Comparison of ENCODE assay signal across 11 cellular contexts in the genomic region with DNA sequence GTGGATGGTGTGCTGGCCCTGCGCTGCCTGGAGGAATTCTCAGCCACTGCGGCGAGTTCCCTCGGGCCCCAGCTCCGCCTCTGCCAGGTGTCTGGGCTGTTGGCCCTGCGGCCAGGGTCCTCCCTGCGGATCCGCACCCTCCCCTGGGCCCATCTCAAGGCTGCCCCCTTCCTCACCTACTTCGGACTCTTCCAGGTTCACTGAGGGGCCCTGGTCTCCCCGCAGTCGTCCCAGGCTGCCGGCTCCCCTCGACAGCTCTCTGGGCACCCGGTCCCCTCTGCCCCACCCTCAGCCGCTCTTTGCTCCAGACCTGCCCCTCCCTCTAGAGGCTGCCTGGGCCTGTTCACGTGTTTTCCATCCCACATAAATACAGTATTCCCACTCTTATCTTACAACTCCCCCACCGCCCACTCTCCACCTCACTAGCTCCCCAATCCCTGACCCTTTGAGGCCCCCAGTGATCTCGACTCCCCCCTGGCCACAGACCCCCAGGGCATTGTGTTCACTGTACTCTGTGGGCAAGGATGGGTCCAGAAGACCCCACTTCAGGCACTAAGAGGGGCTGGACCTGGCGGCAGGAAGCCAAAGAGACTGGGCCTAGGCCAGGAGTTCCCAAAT. TPM values are rescaled to one million over a fixed set of nuclear protein-coding genes. Genes with fewer than 3 reads are reported as not detected.
DNase-seq lines count a peak whose midpoint lies in the region; ATAC-seq, FAIRE-seq and TF ChIP-seq lines count a peak whose summit lies in the region.
"Had no signal": no experiment of that assay in that cellular context is flagged by ENCODE, and none has a peak within 500 bp of the region (broad histone marks: within the 10 kb centered on the region; RNA-seq: fewer than 3 reads in every experiment).

No MANE protein-coding gene starts in this region.

- peaks cover 78% of the 10 kb centered on the region for H3K4me1 Mint-ChIP-seq in stimulated activated memory B cell treated with anti-CD40 and anti-IgM and Interleukin-4, amounts not matched to agents 10 μg/mL and 1 μg/mL and 100 μg/mL, for 72 hours

- peak overlapping the region; percentile 31; the same call in 1 of the 2 replicates for H3K9ac ChIP-seq in HepG2 (ENCODE audit: insufficient read depth, low read depth, low read length)

- no peak for TF ChIP-seq RAD21 in HepG2 (CRISPR knock-in tag; IDR thresholded peaks at IDR 0.05)

- in situ Hi-C loops in HepG2 (cut with HindIII; ENCODE audit: extremely low pct_ligation_motif_present, low pct_unique_long_range_greater_than_20kb) = loop anchor here (5.0 kb wide), 1 partner anchor 45 kb away; no protein-coding TSS in a partner anchor

- no TSS peak for BruUV-seq in HepG2 (replicated peaks; lab: Mats Ljungman, UMichigan)

- no peaks in the 10 kb centered on the region for H4K20me1 ChIP-seq in HepG2 (ENCODE audit: insufficient read depth, low read length)

- no peaks in the 10 kb centered on the region for H3K27me3 Mint-ChIP-seq in stimulated activated memory B cell treated with anti-CD40 and anti-IgM and Interleukin-4, amounts not matched to agents 10 μg/mL and 1 μg/mL and 100 μg/mL, for 72 hours

- H3K9me3 ChIP-seq in body of pancreas (no peaks in the 10 kb centered on the region), HepG2 (ENCODE audit: low read length) (no peaks in the 10 kb centered on the region), WERI-Rb-1 (ENCODE audit: severe bottlenecking) (no peaks in the 10 kb centered on the region)

- intact Hi-C loops in body of pancreas (cut with DNase I) (no loop called here), HepG2 (cut with micrococcal nuclease; ENCODE audit: unreplicated experiment) (no loop called here)

- peaks cover 38% of the 10 kb centered on the region for H3K4me1 ChIP-seq in body of pancreas
- peaks cover 52% of the 10 kb centered on the region for H3K4me1 ChIP-seq in HepG2 (ENCODE audit: insufficient read depth, low read length)

- H3K36me3 ChIP-seq in H7 (replicated peaks; ENCODE audit: control insufficient read depth, insufficient read depth, low read length) = no peaks in the 10 kb centered on the region
- no peaks in the 10 kb centered on the region for H3K36me3 ChIP-seq in body of pancreas (replicated peaks in 1 of 2; ENCODE audit: insufficient read depth in 1 of 2, low read depth in 2 of 2)
- H3K36me3 ChIP-seq in HepG2 (replicated peaks in 1 of 2; ENCODE audit: control insufficient read depth in 1 of 2, insufficient read depth in 2 of 2, low read length in 2 of 2) = no peaks in the 10 kb centered on the region
- peaks cover 6% of the 10 kb centered on the region; the same call in 1 of the 2 replicates for H3K36me3 ChIP-seq in WERI-Rb-1
- H3K36me3 ChIP-seq: cardiac muscle cell had no signal

- FAIRE-seq in HepG2 (lab: Jason Lieb, UNC) (no peak), frontal cortex (lab: Jason Lieb, UNC) (no peak)

- H2AFZ ChIP-seq in HepG2 (ENCODE audit: low read length) = no peak overlapping the region

- peak overlapping the region; percentile 92 to 99 (median 98) for H3K27ac ChIP-seq in body of pancreas
- H3K27ac ChIP-seq in HepG2 (ENCODE audit: extremely low read length, insufficient read depth, low read length) = no peak overlapping the region
- H3K27ac ChIP-seq in WERI-Rb-1 = no peak overlapping the region

- TF ChIP-seq CTCF in body of pancreas (IDR thresholded peaks at IDR 0.05) (no peak), HepG2 (CRISPR knock-in tag; IDR thresholded peaks at IDR 0.05) (peak; percentile 56), WERI-Rb-1 (IDR thresholded peaks at IDR 0.05; ENCODE audit: low read depth, low read length) (no peak)

- 64 to 67% methylated on average over 11 to 19 of the region's 19 CpGs for WGBS in body of pancreas, 2 donors
- WGBS in HepG2 (ENCODE audit: low lambda C conversion rate) = 2% methylated on average over 15 of the region's 19 CpGs

- CTCF ChIA-PET in HepG2 (lab: Yijun Ruan, JAX; ENCODE audit: low intra/inter-chr PET ratio, low total read pairs) = no interaction called here

- H3K4me3 ChIP-seq in H7 (ENCODE audit: insufficient read depth, low read depth, low read length) (no peak overlapping the region), body of pancreas (no peak overlapping the region), HepG2 (replicated peaks in 1 of 3; ENCODE audit: insufficient read depth in 1 of 3, low read depth in 2 of 3, low read length in 3 of 3) (peak overlapping the region; percentile 51 to 92 (median 58)), WERI-Rb-1 (ENCODE audit: low read depth, low read length) (no peak overlapping the region)
- H3K4me3 ChIP-seq: cardiac muscle cell had no signal

- peaks cover 4% of the 10 kb centered on the region for H3K36me3 Mint-ChIP-seq in stimulated activated memory B cell treated with anti-CD40 and anti-IgM and Interleukin-4, amounts not matched to agents 10 μg/mL and 1 μg/mL and 100 μg/mL, for 72 hours

- peak overlapping the region; percentile 98 for H3K27ac Mint-ChIP-seq in stimulated activated memory B cell treated with anti-CD40 and anti-IgM and Interleukin-4, amounts not matched to agents 10 μg/mL and 1 μg/mL and 100 μg/mL, for 72 hours

- no peak for ATAC-seq in body of pancreas
- ATAC-seq in HepG2 = peak; percentile 44
- ATAC-seq in stimulated activated memory B cell treated with anti-CD40 and anti-IgM and Interleukin-4, amounts not matched to agents 10 μg/mL and 1 μg/mL and 100 μg/mL, for 72 hours = no peak

- H3K4me3 Mint-ChIP-seq in stimulated activated memory B cell treated with anti-CD40 and anti-IgM and Interleukin-4, amounts not matched to agents 10 μg/mL and 1 μg/mL and 100 μg/mL, for 72 hours = no peak overlapping the region
- H3K4me3 Mint-ChIP-seq: HFFc6 had no signal

- no peaks in the 10 kb centered on the region for H3K9me3 Mint-ChIP-seq in stimulated activated memory B cell treated with anti-CD40 and anti-IgM and Interleukin-4, amounts not matched to agents 10 μg/mL and 1 μg/mL and 100 μg/mL, for 72 hours
- H3K9me3 Mint-ChIP-seq: activated T-helper 1 cell treated with anti-CD3 and anti-CD28 coated beads, Interleukin-12 subunit alpha, Interleukin-12 subunit beta, Interleukin-2, Interleukin-4 antibody, amounts not matched to agents 30 ng/mL and 10 ng/mL and 1 ng/mL, durations not matched to agents 14 hours and 24 hours and 36 hours; HFFc6 had no signal

- TF ChIP-seq EP300 in HepG2 (IDR thresholded peaks at IDR 0.05; ENCODE audit: low read depth in 2 of 2, low read length in 2 of 2) (no peak), HepG2 (CRISPR knock-in tag; IDR thresholded peaks at IDR 0.05; ENCODE audit: borderline replicate concordance) (no peak)

- H3K79me2 ChIP-seq in HepG2 (ENCODE audit: insufficient read depth, low read length) = peaks cover 2% of the 10 kb centered on the region

- POLR2A ChIA-PET in HepG2 (lab: Yijun Ruan, JAX) = interaction anchor here (0.5 to 4.8 kb wide), 11 partner anchors 9 to 275 kb away, joined by 3 to 33 read pairs (median 3); a partner anchor contains a TSS

- H3K4me2 ChIP-seq in HepG2 (ENCODE audit: low read depth, low read length) = peak overlapping the region; percentile 91

- TF ChIP-seq POLR2A in body of pancreas (IDR thresholded peaks at IDR 0.05) (no peak), HepG2 (IDR thresholded peaks at IDR 0.05; ENCODE audit: insufficient read depth in 1 of 2, low read depth in 2 of 2, low read length in 2 of 2) (no peak)

- peak; percentile 73 for DNase-seq in H7
- DNase-seq in body of pancreas = no peak
- peak; percentile 42 for DNase-seq in HepG2 (ENCODE audit: low spot score)
- no peak for DNase-seq in activated CD4-positive, CD25-positive, alpha-beta regulatory T cell treated with anti-CD3 and anti-CD28 coated beads, Interleukin-2, amount 50 U/mL, for 72 hours
- no peak for DNase-seq in WERI-Rb-1
- no peak for DNase-seq in NCI-H187 treated with DMSO at 0.1 percent for 48 hours (lab: John Stamatoyannopoulos, UW)
- DNase-seq in frontal cortex (ENCODE audit: low spot score in 2 of 2) = no peak
- DNase-seq: HFFc6 had no signal

- H3K27me3 ChIP-seq in H7 (ENCODE audit: control insufficient read depth, insufficient read depth, low read length) (no peaks in the 10 kb centered on the region), body of pancreas (no peaks in the 10 kb centered on the region), HepG2 (ENCODE audit: control insufficient read depth in 1 of 2, insufficient read depth in 2 of 2, low read length in 2 of 2) (no peaks in the 10 kb centered on the region; a peak in 1 of 5 replicates), WERI-Rb-1 (ENCODE audit: insufficient read depth, low read depth, severe bottlenecking) (no peaks in the 10 kb centered on the region)
- H3K27me3 ChIP-seq: cardiac muscle cell had no signal

RNA-seq across cellular contexts. Expression of a gene that starts 1.3 kb away (rescaled TPM):
- total RNA-seq in H7 (2014; rRNA removed; shearing (Covaris generic)) = 0.94 and 1.7 TPM in 2 replicates
- total RNA-seq in body of pancreas (10 to 100 TPM; 11.9 to 18.8 TPM), HepG2 (2016; rRNA removed; fragmentation: Illumina TruSeq; extraction: Trizol) (1.7 and 2.5 TPM in 2 replicates), frontal cortex (1.2 TPM)
- 0.20 and 0.79 TPM in 2 replicates for total RNA-seq in HepG2 (2016; cell fraction: cytosol; rRNA removed; fragmentation: Illumina TruSeq; extraction: Trizol; ENCODE audit: low read depth)
- total RNA-seq in HepG2 (2016; cell fraction: insoluble cytoplasmic fraction; rRNA removed; fragmentation: Illumina TruSeq; extraction: Trizol) = 2.0 and 2.2 TPM in 2 replicates
- 1.1 and 2.2 TPM in 2 replicates for total RNA-seq in HepG2 (2016; cell fraction: membrane; rRNA removed; fragmentation: Illumina TruSeq; extraction: Trizol)
- 2.9 and 3.2 TPM in 2 replicates for total RNA-seq in HepG2 (2016; cell fraction: nucleus; rRNA removed; fragmentation: Illumina TruSeq; extraction: Trizol)
- 3.3 TPM in 2 replicates for polyA plus RNA-seq in HepG2 (2011; rRNA removed)
- 2.2 TPM in 2 replicates for polyA plus RNA-seq in HepG2 (2011; cell fraction: cytosol; rRNA removed)
- polyA plus RNA-seq in HepG2 (2011; cell fraction: nucleus; rRNA removed) = 9.6 and 11.2 TPM in 2 replicates
- 2.6 and 3.9 TPM in 2 replicates for polyA plus RNA-seq in HepG2 (2012)
- 0.76 and 2.2 TPM in 2 replicates for polyA plus RNA-seq in HepG2 (2016; cell fraction: cytosol; fragmentation: Illumina TruSeq; extraction: Trizol; ENCODE audit: low read depth)
- polyA plus RNA-seq in HepG2 (2016; cell fraction: insoluble cytoplasmic fraction; fragmentation: Illumina TruSeq; extraction: Trizol; ENCODE audit: low read depth) = 3.1 and 3.7 TPM in 2 replicates
- 2.2 and 2.3 TPM in 2 replicates for polyA plus RNA-seq in HepG2 (2016; cell fraction: membrane; fragmentation: Illumina TruSeq; extraction: Trizol; ENCODE audit: low read depth)
- 4.9 and 6.7 TPM in 2 replicates for polyA plus RNA-seq in HepG2 (2016; cell fraction: nucleus; fragmentation: Illumina TruSeq; extraction: Trizol; ENCODE audit: insufficient read depth, low read depth)
- polyA minus RNA-seq in HepG2 (2011; rRNA and poly(A)+ RNA removed; ENCODE audit: low replicate concordance) = 2.2 and 7.1 TPM in 2 replicates
- 0.26 and 1.3 TPM in 2 replicates for polyA minus RNA-seq in HepG2 (2011; cell fraction: cytosol; rRNA and poly(A)+ RNA removed)
- 2.1 and 3.0 TPM in 2 replicates for polyA minus RNA-seq in HepG2 (2011; cell fraction: nucleus; rRNA and poly(A)+ RNA removed)

RNA-seq across cellular contexts. Expression of a gene that starts 4.5 kb away (rescaled TPM):
- 137 and 203 TPM in 2 replicates for total RNA-seq in H7 (2014; rRNA removed; shearing (Covaris generic))
- total RNA-seq in body of pancreas (10 to 100 TPM; 25.7 to 28.0 TPM), HepG2 (2016; rRNA removed; fragmentation: Illumina TruSeq; extraction: Trizol) (64.5 and 75.4 TPM in 2 replicates), frontal cortex (102 TPM)
- total RNA-seq in HepG2 (2016; cell fraction: cytosol; rRNA removed; fragmentation: Illumina TruSeq; extraction: Trizol; ENCODE audit: low read depth) = 46.1 and 48.3 TPM in 2 replicates
- total RNA-seq in HepG2 (2016; cell fraction: insoluble cytoplasmic fraction; rRNA removed; fragmentation: Illumina TruSeq; extraction: Trizol) = 67.8 and 80.2 TPM in 2 replicates
- 96.7 and 98.4 TPM in 2 replicates for total RNA-seq in HepG2 (2016; cell fraction: membrane; rRNA removed; fragmentation: Illumina TruSeq; extraction: Trizol)
- total RNA-seq in HepG2 (2016; cell fraction: nucleus; rRNA removed; fragmentation: Illumina TruSeq; extraction: Trizol) = 31.6 and 38.4 TPM in 2 replicates
- polyA plus RNA-seq in HepG2 (2011; rRNA removed) = 55.8 and 57.3 TPM in 2 replicates
- polyA plus RNA-seq in HepG2 (2011; cell fraction: cytosol; rRNA removed) = 51.2 and 51.8 TPM in 2 replicates
- 36.5 and 39.7 TPM in 2 replicates for polyA plus RNA-seq in HepG2 (2011; cell fraction: nucleus; rRNA removed)
- 20.5 and 25.7 TPM in 2 replicates for polyA plus RNA-seq in HepG2 (2012)
- polyA plus RNA-seq in HepG2 (2016; cell fraction: cytosol; fragmentation: Illumina TruSeq; extraction: Trizol; ENCODE audit: low read depth) = 29.8 and 32.5 TPM in 2 replicates
- polyA plus RNA-seq in HepG2 (2016; cell fraction: insoluble cytoplasmic fraction; fragmentation: Illumina TruSeq; extraction: Trizol; ENCODE audit: low read depth) = 66.8 and 75.8 TPM in 2 replicates
- polyA plus RNA-seq in HepG2 (2016; cell fraction: membrane; fragmentation: Illumina TruSeq; extraction: Trizol; ENCODE audit: low read depth) = 81.7 and 87.7 TPM in 2 replicates
- 52.7 and 61.4 TPM in 2 replicates for polyA plus RNA-seq in HepG2 (2016; cell fraction: nucleus; fragmentation: Illumina TruSeq; extraction: Trizol; ENCODE audit: insufficient read depth, low read depth)
- 67.9 and 190 TPM in 2 replicates for polyA minus RNA-seq in HepG2 (2011; rRNA and poly(A)+ RNA removed; ENCODE audit: low replicate concordance)
- 26.8 and 29.3 TPM in 2 replicates for polyA minus RNA-seq in HepG2 (2011; cell fraction: cytosol; rRNA and poly(A)+ RNA removed)
- 19.1 and 20.5 TPM in 2 replicates for polyA minus RNA-seq in HepG2 (2011; cell fraction: nucleus; rRNA and poly(A)+ RNA removed)

RNA-seq across cellular contexts. Expression of a gene that starts 8.4 kb away (rescaled TPM):
- 6.2 and 9.6 TPM in 2 replicates for total RNA-seq in H7 (2014; rRNA removed; shearing (Covaris generic))
- 10 to 100 TPM; 32.2 to 48.8 TPM for total RNA-seq in body of pancreas
- total RNA-seq in HepG2 (2016; rRNA removed; fragmentation: Illumina TruSeq; extraction: Trizol) = 0.73 and 0.93 TPM in 2 replicates
- 3.9 and 4.8 TPM in 2 replicates for total RNA-seq in HepG2 (2016; cell fraction: cytosol; rRNA removed; fragmentation: Illumina TruSeq; extraction: Trizol; ENCODE audit: low read depth)
- total RNA-seq in HepG2 (2016; cell fraction: insoluble cytoplasmic fraction; rRNA removed; fragmentation: Illumina TruSeq; extraction: Trizol) = 0.97 and 1.6 TPM in 2 replicates
- total RNA-seq in HepG2 (2016; cell fraction: membrane; rRNA removed; fragmentation: Illumina TruSeq; extraction: Trizol) = 3.9 and 5.7 TPM in 2 replicates
- total RNA-seq in HepG2 (2016; cell fraction: nucleus; rRNA removed; fragmentation: Illumina TruSeq; extraction: Trizol) = 1.2 TPM in 1 of 2 replicates, not detected in the other
- 6.3 and 7.2 TPM in 2 replicates for polyA plus RNA-seq in HepG2 (2011; rRNA removed)
- polyA plus RNA-seq in HepG2 (2011; cell fraction: cytosol; rRNA removed) = 7.6 and 10.0 TPM in 2 replicates
- polyA plus RNA-seq in HepG2 (2011; cell fraction: nucleus; rRNA removed) = 5.3 and 5.4 TPM in 2 replicates
- polyA plus RNA-seq in HepG2 (2012) = 5.1 and 5.5 TPM in 2 replicates
- 13.4 and 14.8 TPM in 2 replicates for polyA plus RNA-seq in HepG2 (2016; cell fraction: cytosol; fragmentation: Illumina TruSeq; extraction: Trizol; ENCODE audit: low read depth)
- 1.9 and 2.1 TPM in 2 replicates for polyA plus RNA-seq in HepG2 (2016; cell fraction: insoluble cytoplasmic fraction; fragmentation: Illumina TruSeq; extraction: Trizol; ENCODE audit: low read depth)
- polyA plus RNA-seq in HepG2 (2016; cell fraction: membrane; fragmentation: Illumina TruSeq; extraction: Trizol; ENCODE audit: low read depth) = 12.4 and 14.7 TPM in 2 replicates
- 1.4 and 2.2 TPM in 2 replicates for polyA plus RNA-seq in HepG2 (2016; cell fraction: nucleus; fragmentation: Illumina TruSeq; extraction: Trizol; ENCODE audit: insufficient read depth, low read depth)
- polyA minus RNA-seq in HepG2 (2011; rRNA and poly(A)+ RNA removed; ENCODE audit: low replicate concordance) = 2.1 and 2.2 TPM in 2 replicates
- polyA minus RNA-seq in HepG2 (2011; cell fraction: cytosol; rRNA and poly(A)+ RNA removed) = 1.8 and 2.3 TPM in 2 replicates
- 0.99 and 1.0 TPM in 2 replicates for polyA minus RNA-seq in HepG2 (2011; cell fraction: nucleus; rRNA and poly(A)+ RNA removed)
- total RNA-seq in frontal cortex = 3.7 TPM

RNA-seq across cellular contexts. Expression of a gene that starts 22.2 kb away (rescaled TPM):
- 0.22 and 0.55 TPM in 2 replicates for total RNA-seq in H7 (2014; rRNA removed; shearing (Covaris generic))
- total RNA-seq in body of pancreas = 10 to 100 TPM in 1 of 2 donors, 1 to 10 TPM in 1; 4.3 to 14.8 TPM
- 4.1 and 10.3 TPM in 2 replicates for total RNA-seq in HepG2 (2016; rRNA removed; fragmentation: Illumina TruSeq; extraction: Trizol)
- total RNA-seq in HepG2 (2016; cell fraction: cytosol; rRNA removed; fragmentation: Illumina TruSeq; extraction: Trizol; ENCODE audit: low read depth) = 6.3 and 6.7 TPM in 2 replicates
- 3.2 and 7.8 TPM in 2 replicates for total RNA-seq in HepG2 (2016; cell fraction: insoluble cytoplasmic fraction; rRNA removed; fragmentation: Illumina TruSeq; extraction: Trizol)
- 7.2 and 7.7 TPM in 2 replicates for total RNA-seq in HepG2 (2016; cell fraction: membrane; rRNA removed; fragmentation: Illumina TruSeq; extraction: Trizol)
- total RNA-seq in HepG2 (2016; cell fraction: nucleus; rRNA removed; fragmentation: Illumina TruSeq; extraction: Trizol) = 3.2 and 9.0 TPM in 2 replicates
- polyA plus RNA-seq in HepG2 (2011; rRNA removed) = 104 and 124 TPM in 2 replicates
- polyA plus RNA-seq in HepG2 (2011; cell fraction: cytosol; rRNA removed) = 69.4 and 81.9 TPM in 2 replicates
- 15.4 and 16.3 TPM in 2 replicates for polyA plus RNA-seq in HepG2 (2011; cell fraction: nucleus; rRNA removed)
- polyA plus RNA-seq in HepG2 (2012) = 26.8 and 35.7 TPM in 2 replicates
- polyA plus RNA-seq in HepG2 (2016; cell fraction: cytosol; fragmentation: Illumina TruSeq; extraction: Trizol; ENCODE audit: low read depth) = 16.5 and 18.7 TPM in 2 replicates
- polyA plus RNA-seq in HepG2 (2016; cell fraction: insoluble cytoplasmic fraction; fragmentation: Illumina TruSeq; extraction: Trizol; ENCODE audit: low read depth) = 17.2 and 20.1 TPM in 2 replicates
- polyA plus RNA-seq in HepG2 (2016; cell fraction: membrane; fragmentation: Illumina TruSeq; extraction: Trizol; ENCODE audit: low read depth) = 24.5 and 25.8 TPM in 2 replicates
- polyA plus RNA-seq in HepG2 (2016; cell fraction: nucleus; fragmentation: Illumina TruSeq; extraction: Trizol; ENCODE audit: insufficient read depth, low read depth) = 16.1 and 21.1 TPM in 2 replicates
- polyA minus RNA-seq in HepG2 (2011; rRNA and poly(A)+ RNA removed; ENCODE audit: low replicate concordance) = 12.6 and 26.1 TPM in 2 replicates
- polyA minus RNA-seq in HepG2 (2011; cell fraction: cytosol; rRNA and poly(A)+ RNA removed) = 7.6 and 9.9 TPM in 2 replicates
- polyA minus RNA-seq in HepG2 (2011; cell fraction: nucleus; rRNA and poly(A)+ RNA removed) = 4.6 and 6.2 TPM in 2 replicates
- total RNA-seq in frontal cortex = 1.2 TPM

RNA-seq across cellular contexts. Expression of a gene that starts 26.4 kb away (rescaled TPM):
- total RNA-seq in H7 (2014; rRNA removed; shearing (Covaris generic)) = 111 and 146 TPM in 2 replicates
- 10 to 100 TPM; 27.0 to 37.6 TPM for total RNA-seq in body of pancreas
- total RNA-seq in HepG2 (2016; rRNA removed; fragmentation: Illumina TruSeq; extraction: Trizol) = 59.5 and 112 TPM in 2 replicates
- 17.5 and 21.1 TPM in 2 replicates for total RNA-seq in HepG2 (2016; cell fraction: cytosol; rRNA removed; fragmentation: Illumina TruSeq; extraction: Trizol; ENCODE audit: low read depth)
- 62.6 and 101 TPM in 2 replicates for total RNA-seq in HepG2 (2016; cell fraction: insoluble cytoplasmic fraction; rRNA removed; fragmentation: Illumina TruSeq; extraction: Trizol)
- 24.3 and 28.7 TPM in 2 replicates for total RNA-seq in HepG2 (2016; cell fraction: membrane; rRNA removed; fragmentation: Illumina TruSeq; extraction: Trizol)
- total RNA-seq in HepG2 (2016; cell fraction: nucleus; rRNA removed; fragmentation: Illumina TruSeq; extraction: Trizol) = 84.0 and 86.6 TPM in 2 replicates
- polyA plus RNA-seq in HepG2 (2011; rRNA removed) = 127 and 167 TPM in 2 replicates
- polyA plus RNA-seq in HepG2 (2011; cell fraction: cytosol; rRNA removed) = 188 and 194 TPM in 2 replicates
- polyA plus RNA-seq in HepG2 (2011; cell fraction: nucleus; rRNA removed) = 91.5 and 103 TPM in 2 replicates
- polyA plus RNA-seq in HepG2 (2012) = 56.7 and 59.6 TPM in 2 replicates
- polyA plus RNA-seq in HepG2 (2016; cell fraction: cytosol; fragmentation: Illumina TruSeq; extraction: Trizol; ENCODE audit: low read depth) = 12.2 and 12.9 TPM in 2 replicates
- polyA plus RNA-seq in HepG2 (2016; cell fraction: insoluble cytoplasmic fraction; fragmentation: Illumina TruSeq; extraction: Trizol; ENCODE audit: low read depth) = 73.5 and 77.4 TPM in 2 replicates
- polyA plus RNA-seq in HepG2 (2016; cell fraction: membrane; fragmentation: Illumina TruSeq; extraction: Trizol; ENCODE audit: low read depth) = 22.9 and 23.5 TPM in 2 replicates
- 172 and 177 TPM in 2 replicates for polyA plus RNA-seq in HepG2 (2016; cell fraction: nucleus; fragmentation: Illumina TruSeq; extraction: Trizol; ENCODE audit: insufficient read depth, low read depth)
- 205 and 272 TPM in 2 replicates for polyA minus RNA-seq in HepG2 (2011; rRNA and poly(A)+ RNA removed; ENCODE audit: low replicate concordance)
- polyA minus RNA-seq in HepG2 (2011; cell fraction: cytosol; rRNA and poly(A)+ RNA removed) = 31.8 and 40.4 TPM in 2 replicates
- polyA minus RNA-seq in HepG2 (2011; cell fraction: nucleus; rRNA and poly(A)+ RNA removed) = 30.7 and 35.3 TPM in 2 replicates
- total RNA-seq in frontal cortex = 35.1 TPM

Comparison
In these comparisons a context has a peak if more than half of its experiments do, and no peak if none do; other contexts are left out.
1. DNase-seq: peak in H7 (single experiment) and HepG2 (single experiment); none in body of pancreas (0 of 4), activated CD4-positive, CD25-positive, alpha-beta regulatory T cell treated with anti-CD3 and anti-CD28 coated beads, Interleukin-2, amount 50 U/mL, for 72 hours (single experiment), WERI-Rb-1 (single experiment), NCI-H187 treated with DMSO at 0.1 percent for 48 hours (single experiment) and frontal cortex (0 of 2).
2. H3K4me3 ChIP-seq: peak in HepG2 (3 of 3); none in H7 (single experiment), body of pancreas (0 of 2) and WERI-Rb-1 (single experiment).
3. H3K27ac ChIP-seq: peak in body of pancreas (4 of 4); none in HepG2 (single experiment) and WERI-Rb-1 (single experiment).